8 cellular contexts compared by ENCODE assay signal in the genomic region with DNA sequence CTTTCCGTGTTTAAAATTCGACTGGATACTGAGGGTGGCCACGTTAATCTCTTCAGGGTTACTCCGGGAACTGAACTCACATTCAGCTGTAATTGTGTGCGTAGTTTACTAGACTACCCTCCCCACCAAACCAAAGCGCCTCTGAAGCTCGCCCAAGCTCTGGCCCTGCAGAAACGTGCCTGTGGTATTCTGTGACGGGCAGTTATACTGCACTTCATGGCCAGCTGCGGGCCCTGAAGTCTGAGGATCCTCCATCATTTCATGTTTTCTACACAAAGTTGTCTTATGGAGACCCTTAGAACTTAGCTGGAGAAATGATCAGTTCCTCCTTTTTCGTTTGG. TPM values are rescaled to one million over a fixed set of nuclear protein-coding genes. Genes with fewer than 3 reads are reported as not detected.
DNase-seq lines count a peak whose midpoint lies in the region; ATAC-seq, FAIRE-seq and TF ChIP-seq lines count a peak whose summit lies in the region.

No MANE protein-coding gene starts in this region.

- no peak overlapping the region for H2AFZ ChIP-seq in HepG2 (ENCODE audit: low read length)

- H3K27ac ChIP-seq in adrenal gland (peak overlapping the region in 4 of 5 donors; percentile 62 to 86 (median 72)), HepG2 (ENCODE audit: extremely low read length, insufficient read depth, low read length) (peak overlapping the region; percentile 42), upper lobe of left lung (peak overlapping the region; percentile 74 to 90 (median 88))

- no peak for TF ChIP-seq RAD21 in HepG2 (CRISPR knock-in tag; IDR thresholded peaks at IDR 0.05)

- FAIRE-seq in HepG2 (lab: Jason Lieb, UNC): no peak

- H3K4me3 ChIP-seq in adrenal gland: peak overlapping the region; percentile 49 to 94 (median 85)
- H3K4me3 ChIP-seq in HepG2 (replicated peaks in 1 of 3; ENCODE audit: insufficient read depth in 1 of 3, low read depth in 2 of 3, low read length in 3 of 3): peak overlapping the region; percentile 83 to 99 (median 96)
- H3K4me3 ChIP-seq in upper lobe of left lung: peak overlapping the region; percentile 53 to 97 (median 75)

- H3K9ac ChIP-seq in ES-I3 (ENCODE audit: low read depth, low read length) (peak overlapping the region; percentile 82), HepG2 (ENCODE audit: insufficient read depth, low read depth, low read length) (peak overlapping the region; percentile 81)

- BruUV-seq in HepG2 (replicated peaks; lab: Mats Ljungman, UMichigan): no TSS peak

- 3 to 14% (median 8%) methylated on average over 2 to 11 of the region's 11 CpGs for WGBS in adrenal gland, 4 donors
- WGBS in HepG2 (ENCODE audit: low lambda C conversion rate): 8% methylated on average over 8 of the region's 11 CpGs
- WGBS in upper lobe of left lung, 2 donors: 3 to 5% methylated on average over 7 to 11 of the region's 11 CpGs

- intact Hi-C loops in adrenal gland (cut with DNase I): no loop called here
- intact Hi-C loops in HepG2 (cut with micrococcal nuclease; ENCODE audit: unreplicated experiment): loop anchor here (2.0 kb wide), 1 partner anchor 94 kb away; the partner anchor contains the start of gene ZNF140

- peaks cover 19% of the 10 kb centered on the region for H3K79me2 ChIP-seq in HepG2 (ENCODE audit: insufficient read depth, low read length)

- CTCF ChIA-PET in HepG2 (lab: Yijun Ruan, JAX; ENCODE audit: low intra/inter-chr PET ratio, low total read pairs): no interaction called here

- TF ChIP-seq POLR2A in adrenal gland (IDR thresholded peaks at IDR 0.05) (no peak), HepG2 (IDR thresholded peaks at IDR 0.05; ENCODE audit: insufficient read depth in 1 of 2, low read depth in 2 of 2, low read length in 2 of 2) (no peak), upper lobe of left lung (IDR thresholded peaks at IDR 0.05) (no peak)

- ATAC-seq in HG03196 (IDR thresholded peaks at IDR 0.05; ENCODE audit: unreplicated experiment): peak; percentile 18
- ATAC-seq in HepG2: peak; percentile 40
- ATAC-seq in upper lobe of left lung (ENCODE audit: low FRiP score in 2 of 2): peak in 1 of 2 donors; percentile 15
- no peak for ATAC-seq in HG02938 (IDR thresholded peaks at IDR 0.05; ENCODE audit: unreplicated experiment)

- H3K4me2 ChIP-seq in HepG2 (ENCODE audit: low read depth, low read length): peak overlapping the region; percentile 74

- H3K36me3 ChIP-seq in ES-I3 (ENCODE audit: insufficient read depth, low read length) (no peaks in the 10 kb centered on the region; the same call in 1 of the 2 replicates), adrenal gland (replicated peaks in 1 of 2) (no peaks in the 10 kb centered on the region), HepG2 (replicated peaks in 1 of 2; ENCODE audit: control insufficient read depth in 1 of 2, insufficient read depth in 2 of 2, low read length in 2 of 2) (peaks cover 0 to 15% of the 10 kb centered on the region in 2 experiments; a peak in 2 of 5 replicates), upper lobe of left lung (peaks cover 0 to 18% (median 6%) of the 10 kb centered on the region in 4 donors)

- in situ Hi-C loops in HepG2 (cut with HindIII; ENCODE audit: extremely low pct_ligation_motif_present, low pct_unique_long_range_greater_than_20kb): loop anchor here (5.0 kb wide), 1 partner anchor 50 kb away; the partner anchor contains the start of gene ZNF84

- no peaks in the 10 kb centered on the region for H3K4me1 ChIP-seq in ES-I3 (ENCODE audit: insufficient read depth, low read length)
- H3K4me1 ChIP-seq in adrenal gland (replicated peaks in 1 of 2): peaks cover 4 to 10% of the 10 kb centered on the region in 2 donors
- H3K4me1 ChIP-seq in HepG2 (ENCODE audit: insufficient read depth, low read length): peaks cover 17% of the 10 kb centered on the region
- H3K4me1 ChIP-seq in upper lobe of left lung: peaks cover 8 to 24% (median 13%) of the 10 kb centered on the region in 4 donors

- H4K20me1 ChIP-seq in HepG2 (ENCODE audit: insufficient read depth, low read length): no peaks in the 10 kb centered on the region

- no peak for TF ChIP-seq CTCF in adrenal gland (IDR thresholded peaks at IDR 0.05)
- no peak for TF ChIP-seq CTCF in HepG2 (CRISPR knock-in tag; IDR thresholded peaks at IDR 0.05)
- no peak for TF ChIP-seq CTCF in upper lobe of left lung (IDR thresholded peaks at IDR 0.05)

- H3K9me3 ChIP-seq in ES-I3 (ENCODE audit: control insufficient read depth, insufficient read depth, low read length) (peaks cover 7% of the 10 kb centered on the region), adrenal gland (replicated peaks in 1 of 3) (peaks cover 0 to 5% (median 4%) of the 10 kb centered on the region in 3 donors), HepG2 (ENCODE audit: low read length) (peaks cover 52% of the 10 kb centered on the region), upper lobe of left lung (peaks cover 8 to 34% (median 28%) of the 10 kb centered on the region in 4 donors)

- H3K27me3 ChIP-seq in adrenal gland (no peaks in the 10 kb centered on the region), HepG2 (ENCODE audit: control insufficient read depth in 1 of 2, insufficient read depth in 2 of 2, low read length in 2 of 2) (no peaks in the 10 kb centered on the region; a peak in 1 of 5 replicates), upper lobe of left lung (no peaks in the 10 kb centered on the region)

- POLR2A ChIA-PET in HepG2 (lab: Yijun Ruan, JAX): interaction anchor here (0.6 to 3.0 kb wide), 5 partner anchors 31 to 194 kb away, joined by 3 to 25 read pairs (median 8); partner anchors contain the start of genes ZNF140, ZNF268, ZNF605 and ZNF84

- TF ChIP-seq EP300 in HepG2 (IDR thresholded peaks at IDR 0.05; ENCODE audit: low read depth in 2 of 2, low read length in 2 of 2) (no peak), HepG2 (CRISPR knock-in tag; IDR thresholded peaks at IDR 0.05; ENCODE audit: borderline replicate concordance) (no peak), upper lobe of left lung (IDR thresholded peaks at IDR 0.05) (no peak)

- DNase-seq in adrenal gland: no peak
- peak; percentile 3 for DNase-seq in HepG2 (ENCODE audit: low spot score)
- DNase-seq in upper lobe of left lung: no peak
- no peak for DNase-seq in ureter (ENCODE audit: low spot score)
- no peak for DNase-seq in stimulated activated CD4-positive, alpha-beta T cell treated with anti-CD3 and anti-CD28 coated beads, Interleukin-1b, Interleukin-23, amount 100 ng/mL, for 48 hours

RNA-seq across cellular contexts. Expression of gene ZNF26, which starts 0.7 kb away (rescaled TPM):
- total RNA-seq in adrenal gland (10 to 100 TPM in 4 of 8 donors, 1 to 10 TPM in 4; 1.1 to 13.4 (median 10.4) TPM), HepG2 (2016; rRNA removed; fragmentation: Illumina TruSeq; extraction: Trizol) (6.5 and 8.4 TPM in 2 replicates), upper lobe of left lung (10 to 100 TPM in 5 of 6 donors, 1 to 10 TPM in 1; 8.9 to 17.6 (median 13.6) TPM), ureter (21.6 TPM)
- polyA plus RNA-seq in adrenal gland (1 to 10 TPM; 2.9 to 5.0 (median 4.2) TPM), HepG2 (2011; rRNA removed) (3.8 and 5.2 TPM in 2 replicates)
- total RNA-seq in HepG2 (2016; cell fraction: cytosol; rRNA removed; fragmentation: Illumina TruSeq; extraction: Trizol; ENCODE audit: low read depth): 0.44 and 1.5 TPM in 2 replicates
- 7.3 and 7.4 TPM in 2 replicates for total RNA-seq in HepG2 (2016; cell fraction: insoluble cytoplasmic fraction; rRNA removed; fragmentation: Illumina TruSeq; extraction: Trizol)
- total RNA-seq in HepG2 (2016; cell fraction: membrane; rRNA removed; fragmentation: Illumina TruSeq; extraction: Trizol): 1.2 and 2.1 TPM in 2 replicates
- 12.2 and 12.3 TPM in 2 replicates for total RNA-seq in HepG2 (2016; cell fraction: nucleus; rRNA removed; fragmentation: Illumina TruSeq; extraction: Trizol)
- 2.9 and 3.4 TPM in 2 replicates for polyA plus RNA-seq in HepG2 (2011; cell fraction: cytosol; rRNA removed)
- 18.5 and 18.6 TPM in 2 replicates for polyA plus RNA-seq in HepG2 (2011; cell fraction: nucleus; rRNA removed)
- 3.2 and 3.8 TPM in 2 replicates for polyA plus RNA-seq in HepG2 (2012)
- 0.10 and 0.14 TPM in 2 replicates for polyA plus RNA-seq in HepG2 (2016; cell fraction: cytosol; fragmentation: Illumina TruSeq; extraction: Trizol; ENCODE audit: low read depth)
- polyA plus RNA-seq in HepG2 (2016; cell fraction: insoluble cytoplasmic fraction; fragmentation: Illumina TruSeq; extraction: Trizol; ENCODE audit: low read depth): 4.0 and 4.7 TPM in 2 replicates
- polyA plus RNA-seq in HepG2 (2016; cell fraction: membrane; fragmentation: Illumina TruSeq; extraction: Trizol; ENCODE audit: low read depth): 0.45 and 0.70 TPM in 2 replicates
- polyA plus RNA-seq in HepG2 (2016; cell fraction: nucleus; fragmentation: Illumina TruSeq; extraction: Trizol; ENCODE audit: insufficient read depth, low read depth): 11.4 and 11.7 TPM in 2 replicates
- polyA minus RNA-seq in HepG2 (2011; rRNA and poly(A)+ RNA removed; ENCODE audit: low replicate concordance): 6.6 and 10.6 TPM in 2 replicates
- polyA minus RNA-seq in HepG2 (2011; cell fraction: cytosol; rRNA and poly(A)+ RNA removed): 3.0 and 4.5 TPM in 2 replicates
- 19.3 and 19.5 TPM in 2 replicates for polyA minus RNA-seq in HepG2 (2011; cell fraction: nucleus; rRNA and poly(A)+ RNA removed)

RNA-seq across cellular contexts. Expression of gene ZNF605, which starts 30.7 kb away (rescaled TPM):
- total RNA-seq in adrenal gland: 10 to 100 TPM in 3 of 8 donors, 1 to 10 TPM in 5; 3.7 to 16.3 (median 8.1) TPM
- 10 to 100 TPM in 1 of 3 donors, 1 to 10 TPM in 2; 2.7 to 12.8 (median 6.3) TPM for polyA plus RNA-seq in adrenal gland
- 6.8 and 8.8 TPM in 2 replicates for total RNA-seq in HepG2 (2016; rRNA removed; fragmentation: Illumina TruSeq; extraction: Trizol)
- total RNA-seq in HepG2 (2016; cell fraction: cytosol; rRNA removed; fragmentation: Illumina TruSeq; extraction: Trizol; ENCODE audit: low read depth): 2.6 and 3.0 TPM in 2 replicates
- total RNA-seq in HepG2 (2016; cell fraction: insoluble cytoplasmic fraction; rRNA removed; fragmentation: Illumina TruSeq; extraction: Trizol): 6.9 and 7.4 TPM in 2 replicates
- total RNA-seq in HepG2 (2016; cell fraction: membrane; rRNA removed; fragmentation: Illumina TruSeq; extraction: Trizol): 1.9 and 3.0 TPM in 2 replicates
- 16.0 and 16.5 TPM in 2 replicates for total RNA-seq in HepG2 (2016; cell fraction: nucleus; rRNA removed; fragmentation: Illumina TruSeq; extraction: Trizol)
- polyA plus RNA-seq in HepG2 (2011; rRNA removed): 6.1 and 6.7 TPM in 2 replicates
- 1.1 and 1.6 TPM in 2 replicates for polyA plus RNA-seq in HepG2 (2011; cell fraction: cytosol; rRNA removed)
- 13.3 and 15.0 TPM in 2 replicates for polyA plus RNA-seq in HepG2 (2011; cell fraction: nucleus; rRNA removed)
- 5.1 and 5.2 TPM in 2 replicates for polyA plus RNA-seq in HepG2 (2012)
- 0.75 and 1.0 TPM in 2 replicates for polyA plus RNA-seq in HepG2 (2016; cell fraction: cytosol; fragmentation: Illumina TruSeq; extraction: Trizol; ENCODE audit: low read depth)
- 4.7 and 5.1 TPM in 2 replicates for polyA plus RNA-seq in HepG2 (2016; cell fraction: insoluble cytoplasmic fraction; fragmentation: Illumina TruSeq; extraction: Trizol; ENCODE audit: low read depth)
- polyA plus RNA-seq in HepG2 (2016; cell fraction: membrane; fragmentation: Illumina TruSeq; extraction: Trizol; ENCODE audit: low read depth): 0.47 and 0.76 TPM in 2 replicates
- polyA plus RNA-seq in HepG2 (2016; cell fraction: nucleus; fragmentation: Illumina TruSeq; extraction: Trizol; ENCODE audit: insufficient read depth, low read depth): 21.1 and 27.9 TPM in 2 replicates
- 3.3 and 5.8 TPM in 2 replicates for polyA minus RNA-seq in HepG2 (2011; rRNA and poly(A)+ RNA removed; ENCODE audit: low replicate concordance)
- polyA minus RNA-seq in HepG2 (2011; cell fraction: cytosol; rRNA and poly(A)+ RNA removed): 1.8 and 2.7 TPM in 2 replicates
- polyA minus RNA-seq in HepG2 (2011; cell fraction: nucleus; rRNA and poly(A)+ RNA removed): 24.7 and 26.6 TPM in 2 replicates
- total RNA-seq in upper lobe of left lung: 10 to 100 TPM in 2 of 6 donors, 1 to 10 TPM in 4; 6.5 to 24.1 (median 9.4) TPM
- total RNA-seq in ureter: 24.4 TPM

RNA-seq across cellular contexts. Expression of gene ZNF84, which starts 50.5 kb away (rescaled TPM):
- total RNA-seq in adrenal gland: 10 to 100 TPM in 7 of 8 donors, 1 to 10 TPM in 1; 8.0 to 26.0 (median 18.7) TPM
- polyA plus RNA-seq in adrenal gland: 10 to 100 TPM; 14.8 to 22.2 (median 17.0) TPM
- 21.2 and 21.8 TPM in 2 replicates for total RNA-seq in HepG2 (2016; rRNA removed; fragmentation: Illumina TruSeq; extraction: Trizol)
- total RNA-seq in HepG2 (2016; cell fraction: cytosol; rRNA removed; fragmentation: Illumina TruSeq; extraction: Trizol; ENCODE audit: low read depth): 12.9 and 14.6 TPM in 2 replicates
- total RNA-seq in HepG2 (2016; cell fraction: insoluble cytoplasmic fraction; rRNA removed; fragmentation: Illumina TruSeq; extraction: Trizol): 22.1 and 23.5 TPM in 2 replicates
- total RNA-seq in HepG2 (2016; cell fraction: membrane; rRNA removed; fragmentation: Illumina TruSeq; extraction: Trizol): 11.6 and 12.2 TPM in 2 replicates
- 31.2 and 37.2 TPM in 2 replicates for total RNA-seq in HepG2 (2016; cell fraction: nucleus; rRNA removed; fragmentation: Illumina TruSeq; extraction: Trizol)
- 15.5 and 18.2 TPM in 2 replicates for polyA plus RNA-seq in HepG2 (2011; rRNA removed)
- polyA plus RNA-seq in HepG2 (2011; cell fraction: cytosol; rRNA removed): 3.9 and 6.1 TPM in 2 replicates
- polyA plus RNA-seq in HepG2 (2011; cell fraction: nucleus; rRNA removed): 28.1 and 35.9 TPM in 2 replicates
- polyA plus RNA-seq in HepG2 (2012): 9.6 and 16.1 TPM in 2 replicates
- polyA plus RNA-seq in HepG2 (2016; cell fraction: cytosol; fragmentation: Illumina TruSeq; extraction: Trizol; ENCODE audit: low read depth): 4.1 and 4.3 TPM in 2 replicates
- polyA plus RNA-seq in HepG2 (2016; cell fraction: insoluble cytoplasmic fraction; fragmentation: Illumina TruSeq; extraction: Trizol; ENCODE audit: low read depth): 11.8 and 15.8 TPM in 2 replicates
- polyA plus RNA-seq in HepG2 (2016; cell fraction: membrane; fragmentation: Illumina TruSeq; extraction: Trizol; ENCODE audit: low read depth): 4.9 TPM in 2 replicates
- 42.0 and 43.6 TPM in 2 replicates for polyA plus RNA-seq in HepG2 (2016; cell fraction: nucleus; fragmentation: Illumina TruSeq; extraction: Trizol; ENCODE audit: insufficient read depth, low read depth)
- 9.1 and 16.2 TPM in 2 replicates for polyA minus RNA-seq in HepG2 (2011; rRNA and poly(A)+ RNA removed; ENCODE audit: low replicate concordance)
- 6.8 and 9.0 TPM in 2 replicates for polyA minus RNA-seq in HepG2 (2011; cell fraction: cytosol; rRNA and poly(A)+ RNA removed)
- polyA minus RNA-seq in HepG2 (2011; cell fraction: nucleus; rRNA and poly(A)+ RNA removed): 51.8 and 60.7 TPM in 2 replicates
- total RNA-seq in upper lobe of left lung: 10 to 100 TPM in 5 of 6 donors, 1 to 10 TPM in 1; 6.9 to 37.2 (median 18.3) TPM
- 39.7 TPM for total RNA-seq in ureter
